21 cellular contexts compared by ENCODE assay signal in genomic region chr20:62764156-62764935, GRCh38. TPM values are rescaled to one million over a fixed set of nuclear protein-coding genes. Genes with fewer than 3 reads are reported as not detected.
"Had no signal": no experiment of that assay in that cellular context is flagged by ENCODE, and none has a peak within 500 bp of the region (broad histone marks: within the 10 kb centered on the region; RNA-seq: fewer than 3 reads in every experiment).

No MANE protein-coding gene starts in this region.

- ATAC-seq: activated T-cell treated with anti-CD3 and anti-CD28 coated beads, Interleukin-2, amount 50 U/mL, for 4 hours; natural killer cell treated with Interleukin-12 subunit alpha and Interleukin-12 subunit beta and Interleukin-15 and Interleukin-18, amount 100 ng/mL, for 72 hours; pancreas; stimulated activated naive B cell treated with anti-CD40 and anti-IgM and Interleukin-4, amounts not matched to agents 10 μg/mL and 1 μg/mL and 100 μg/mL, for 72 hours; T-cell had no signal

- H3K4me1 ChIP-seq: colonic mucosa, pancreas had no signal

- H3K27ac ChIP-seq: colonic mucosa, dorsolateral prefrontal cortex, esophagus muscularis mucosa, neutrophil, pancreas, sigmoid colon, transverse colon had no signal

- H3K27me3 ChIP-seq: colonic mucosa, pancreas, sigmoid colon had no signal

- H3K4me3 ChIP-seq: colonic mucosa, dorsolateral prefrontal cortex, esophagus muscularis mucosa, pancreas, sigmoid colon, smooth muscle cell, transverse colon had no signal

- DNase-seq: activated CD4-positive, alpha-beta T cell treated with anti-CD3 and anti-CD28 coated beads, Interleukin-2, amount 50 U/mL, for 48 hours; activated CD8-positive, alpha-beta memory T cell treated with anti-CD3 and anti-CD28 coated beads, Interleukin-2, amount 50 U/mL, for 48 hours; activated naive CD4-positive, alpha-beta T cell; activated naive CD8-positive, alpha-beta T cell treated with anti-CD3 and anti-CD28 coated beads for 36 hours; activated T-cell treated with anti-CD3 and anti-CD28 coated beads, Interleukin-2, amount 50 U/mL, for 4 hours; colonic mucosa; dorsolateral prefrontal cortex; islet precursor cell; sigmoid colon; stimulated activated CD4-positive, alpha-beta T cell treated with anti-CD3 and anti-CD28 coated beads, Interleukin-2, amount 100 ng/mL, for 48 hours; stimulated activated CD8-positive, alpha-beta memory T cell treated with anti-CD3 and anti-CD28 coated beads, Interleukin-4, amount 100 ng/mL, for 48 hours; stimulated activated naive B cell treated with anti-CD40 and anti-IgM and Interleukin-4, amounts not matched to agents 10 μg/mL and 1 μg/mL and 100 μg/mL, for 72 hours; T-cell; transverse colon had no signal

- H3K9me3 ChIP-seq: colonic mucosa, esophagus muscularis mucosa, neutrophil, pancreas, sigmoid colon, transverse colon had no signal

- H3K36me3 ChIP-seq: colonic mucosa, esophagus muscularis mucosa, neutrophil, pancreas, transverse colon had no signal

RNA-seq across cellular contexts. Expression of gene COL9A3, which starts 52.5 kb away (rescaled TPM):
- total RNA-seq: activated CD8-positive, alpha-beta memory T cell treated with anti-CD3 and anti-CD28 coated beads for 36 hours; natural killer cell treated with Interleukin-12 subunit alpha and Interleukin-12 subunit beta and Interleukin-15 and Interleukin-18, amount 100 ng/mL, for 72 hours had no signal

RNA-seq across cellular contexts. Expression of gene NTSR1, which starts 55.7 kb away (rescaled TPM):
- total RNA-seq: activated CD8-positive, alpha-beta memory T cell treated with anti-CD3 and anti-CD28 coated beads for 36 hours; activated naive CD8-positive, alpha-beta T cell treated with anti-CD3 and anti-CD28 coated beads for 36 hours; activated T-helper 2 cell treated with anti-CD3 and anti-CD28 coated beads, Interferon-gamma antibody, Interleukin-2, Interleukin-4, amounts not matched to agents 10 μg/mL and 5 μg/mL and 100 μg/mL, durations not matched to agents 14 hours and 24 hours and 36 hours; natural killer cell treated with Interleukin-12 subunit alpha and Interleukin-12 subunit beta and Interleukin-15 and Interleukin-18, amount 100 ng/mL, for 72 hours had no signal
- polyA plus RNA-seq: smooth muscle cell had no signal
